In the genomic region with DNA sequence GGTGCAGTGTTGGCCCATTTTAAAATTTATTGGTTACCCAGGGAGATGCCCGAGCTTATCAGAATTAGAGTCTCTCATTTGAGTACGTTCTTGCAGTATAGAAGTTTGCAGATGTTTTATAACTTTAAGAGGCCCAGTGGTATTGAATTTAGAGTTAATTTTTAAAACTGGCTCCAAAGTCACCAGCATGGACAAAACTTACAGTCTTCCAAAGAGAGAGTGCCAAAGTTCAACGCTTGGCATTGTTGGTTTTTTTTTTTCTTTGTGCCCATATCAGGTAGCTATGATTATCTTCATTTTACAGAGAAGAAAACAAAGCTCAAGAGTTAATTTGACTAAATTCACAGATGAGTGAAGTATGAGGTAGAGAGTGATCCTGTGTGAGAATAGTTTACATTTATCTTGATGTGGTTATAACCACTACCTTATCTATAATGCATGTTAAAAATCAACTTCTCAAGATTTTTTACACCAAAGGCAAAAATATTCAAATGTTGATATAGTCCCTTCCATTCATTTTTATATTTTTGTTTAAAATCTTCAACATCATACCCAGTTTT, we compare ENCODE assay signal across 3 cellular contexts.
A peak's percentile ranks its signal among the peaks of the same experiment; 100 is the strongest.
TF ChIP-seq lines count a peak whose summit lies in the region.

No MANE protein-coding gene starts in this region.

TF ChIP-seq in liver, 16 proteins besides CTCF, POLR2A, EP300 and RAD21:
- TF ChIP-seq FOXA2 (IDR thresholded peaks at IDR 0.05) (no peak), RXRA (IDR thresholded peaks at IDR 0.05) (peak in 1 of 2 donors; percentile 12), HNF4A (conservative IDR thresholded peaks at IDR 0.05) (peak; percentile 23 to 60)

TF ChIP-seq in HepG2, 621 proteins besides CTCF, POLR2A, EP300 and RAD21:
- TF ChIP-seq ZNF605 (CRISPR knock-in tag; IDR thresholded peaks at IDR 0.05) (no peak), ZFP36L1 (CRISPR knock-in tag; IDR thresholded peaks at IDR 0.05) (no peak), SMC3 (IDR thresholded peaks at IDR 0.05; ENCODE audit: low read length) (no peak), ZNF362 (CRISPR knock-in tag; IDR thresholded peaks at IDR 0.05; ENCODE audit: borderline replicate concordance) (no peak), ZNF460 (CRISPR knock-in tag; IDR thresholded peaks at IDR 0.05; ENCODE audit: borderline replicate concordance) (no peak), CREBL2 (CRISPR knock-in tag; IDR thresholded peaks at IDR 0.05; ENCODE audit: borderline replicate concordance) (no peak), KAT8 (CRISPR knock-in tag; IDR thresholded peaks at IDR 0.05) (no peak), MBNL3 (CRISPR knock-in tag; conservative IDR thresholded peaks at IDR 0.05) (no peak), ZNF543 (CRISPR knock-in tag; IDR thresholded peaks at IDR 0.05) (no peak), ZBTB14 (CRISPR knock-in tag; IDR thresholded peaks at IDR 0.05) (no peak), IRF2 (CRISPR knock-in tag; IDR thresholded peaks at IDR 0.05) (no peak), ZMYM2 (CRISPR knock-in tag; IDR thresholded peaks at IDR 0.05) (no peak), DNMT1 (CRISPR knock-in tag; IDR thresholded peaks at IDR 0.05) (no peak), ZNF879 (CRISPR knock-in tag; IDR thresholded peaks at IDR 0.05) (no peak), MIER2 (CRISPR knock-in tag; IDR thresholded peaks at IDR 0.05) (no peak)
- TF ChIP-seq, protein P1, sequence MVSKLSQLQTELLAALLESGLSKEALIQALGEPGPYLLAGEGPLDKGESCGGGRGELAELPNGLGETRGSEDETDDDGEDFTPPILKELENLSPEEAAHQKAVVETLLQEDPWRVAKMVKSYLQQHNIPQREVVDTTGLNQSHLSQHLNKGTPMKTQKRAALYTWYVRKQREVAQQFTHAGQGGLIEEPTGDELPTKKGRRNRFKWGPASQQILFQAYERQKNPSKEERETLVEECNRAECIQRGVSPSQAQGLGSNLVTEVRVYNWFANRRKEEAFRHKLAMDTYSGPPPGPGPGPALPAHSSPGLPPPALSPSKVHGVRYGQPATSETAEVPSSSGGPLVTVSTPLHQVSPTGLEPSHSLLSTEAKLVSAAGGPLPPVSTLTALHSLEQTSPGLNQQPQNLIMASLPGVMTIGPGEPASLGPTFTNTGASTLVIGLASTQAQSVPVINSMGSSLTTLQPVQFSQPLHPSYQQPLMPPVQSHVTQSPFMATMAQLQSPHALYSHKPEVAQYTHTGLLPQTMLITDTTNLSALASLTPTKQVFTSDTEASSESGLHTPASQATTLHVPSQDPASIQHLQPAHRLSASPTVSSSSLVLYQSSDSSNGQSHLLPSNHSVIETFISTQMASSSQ (IDR thresholded peaks at IDR 0.05; ENCODE audit: low read depth), result no peak
- TF ChIP-seq, protein P1 (CRISPR knock-in tag; IDR thresholded peaks at IDR 0.05; ENCODE audit: borderline replicate concordance), result no peak
- TF ChIP-seq, protein P2, sequence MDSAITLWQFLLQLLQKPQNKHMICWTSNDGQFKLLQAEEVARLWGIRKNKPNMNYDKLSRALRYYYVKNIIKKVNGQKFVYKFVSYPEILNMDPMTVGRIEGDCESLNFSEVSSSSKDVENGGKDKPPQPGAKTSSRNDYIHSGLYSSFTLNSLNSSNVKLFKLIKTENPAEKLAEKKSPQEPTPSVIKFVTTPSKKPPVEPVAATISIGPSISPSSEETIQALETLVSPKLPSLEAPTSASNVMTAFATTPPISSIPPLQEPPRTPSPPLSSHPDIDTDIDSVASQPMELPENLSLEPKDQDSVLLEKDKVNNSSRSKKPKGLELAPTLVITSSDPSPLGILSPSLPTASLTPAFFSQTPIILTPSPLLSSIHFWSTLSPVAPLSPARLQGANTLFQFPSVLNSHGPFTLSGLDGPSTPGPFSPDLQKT (CRISPR knock-in tag; IDR thresholded peaks at IDR 0.05; ENCODE audit: borderline replicate concordance), result no peak
- TF ChIP-seq, protein P3, sequence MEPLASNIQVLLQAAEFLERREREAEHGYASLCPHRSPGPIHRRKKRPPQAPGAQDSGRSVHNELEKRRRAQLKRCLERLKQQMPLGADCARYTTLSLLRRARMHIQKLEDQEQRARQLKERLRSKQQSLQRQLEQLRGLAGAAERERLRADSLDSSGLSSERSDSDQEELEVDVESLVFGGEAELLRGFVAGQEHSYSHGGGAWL (CRISPR knock-in tag; IDR thresholded peaks at IDR 0.05), result no peak

TF ChIP-seq in GM23338, 12 proteins besides CTCF, POLR2A, EP300 and RAD21:
- TF ChIP-seq, protein P4, sequence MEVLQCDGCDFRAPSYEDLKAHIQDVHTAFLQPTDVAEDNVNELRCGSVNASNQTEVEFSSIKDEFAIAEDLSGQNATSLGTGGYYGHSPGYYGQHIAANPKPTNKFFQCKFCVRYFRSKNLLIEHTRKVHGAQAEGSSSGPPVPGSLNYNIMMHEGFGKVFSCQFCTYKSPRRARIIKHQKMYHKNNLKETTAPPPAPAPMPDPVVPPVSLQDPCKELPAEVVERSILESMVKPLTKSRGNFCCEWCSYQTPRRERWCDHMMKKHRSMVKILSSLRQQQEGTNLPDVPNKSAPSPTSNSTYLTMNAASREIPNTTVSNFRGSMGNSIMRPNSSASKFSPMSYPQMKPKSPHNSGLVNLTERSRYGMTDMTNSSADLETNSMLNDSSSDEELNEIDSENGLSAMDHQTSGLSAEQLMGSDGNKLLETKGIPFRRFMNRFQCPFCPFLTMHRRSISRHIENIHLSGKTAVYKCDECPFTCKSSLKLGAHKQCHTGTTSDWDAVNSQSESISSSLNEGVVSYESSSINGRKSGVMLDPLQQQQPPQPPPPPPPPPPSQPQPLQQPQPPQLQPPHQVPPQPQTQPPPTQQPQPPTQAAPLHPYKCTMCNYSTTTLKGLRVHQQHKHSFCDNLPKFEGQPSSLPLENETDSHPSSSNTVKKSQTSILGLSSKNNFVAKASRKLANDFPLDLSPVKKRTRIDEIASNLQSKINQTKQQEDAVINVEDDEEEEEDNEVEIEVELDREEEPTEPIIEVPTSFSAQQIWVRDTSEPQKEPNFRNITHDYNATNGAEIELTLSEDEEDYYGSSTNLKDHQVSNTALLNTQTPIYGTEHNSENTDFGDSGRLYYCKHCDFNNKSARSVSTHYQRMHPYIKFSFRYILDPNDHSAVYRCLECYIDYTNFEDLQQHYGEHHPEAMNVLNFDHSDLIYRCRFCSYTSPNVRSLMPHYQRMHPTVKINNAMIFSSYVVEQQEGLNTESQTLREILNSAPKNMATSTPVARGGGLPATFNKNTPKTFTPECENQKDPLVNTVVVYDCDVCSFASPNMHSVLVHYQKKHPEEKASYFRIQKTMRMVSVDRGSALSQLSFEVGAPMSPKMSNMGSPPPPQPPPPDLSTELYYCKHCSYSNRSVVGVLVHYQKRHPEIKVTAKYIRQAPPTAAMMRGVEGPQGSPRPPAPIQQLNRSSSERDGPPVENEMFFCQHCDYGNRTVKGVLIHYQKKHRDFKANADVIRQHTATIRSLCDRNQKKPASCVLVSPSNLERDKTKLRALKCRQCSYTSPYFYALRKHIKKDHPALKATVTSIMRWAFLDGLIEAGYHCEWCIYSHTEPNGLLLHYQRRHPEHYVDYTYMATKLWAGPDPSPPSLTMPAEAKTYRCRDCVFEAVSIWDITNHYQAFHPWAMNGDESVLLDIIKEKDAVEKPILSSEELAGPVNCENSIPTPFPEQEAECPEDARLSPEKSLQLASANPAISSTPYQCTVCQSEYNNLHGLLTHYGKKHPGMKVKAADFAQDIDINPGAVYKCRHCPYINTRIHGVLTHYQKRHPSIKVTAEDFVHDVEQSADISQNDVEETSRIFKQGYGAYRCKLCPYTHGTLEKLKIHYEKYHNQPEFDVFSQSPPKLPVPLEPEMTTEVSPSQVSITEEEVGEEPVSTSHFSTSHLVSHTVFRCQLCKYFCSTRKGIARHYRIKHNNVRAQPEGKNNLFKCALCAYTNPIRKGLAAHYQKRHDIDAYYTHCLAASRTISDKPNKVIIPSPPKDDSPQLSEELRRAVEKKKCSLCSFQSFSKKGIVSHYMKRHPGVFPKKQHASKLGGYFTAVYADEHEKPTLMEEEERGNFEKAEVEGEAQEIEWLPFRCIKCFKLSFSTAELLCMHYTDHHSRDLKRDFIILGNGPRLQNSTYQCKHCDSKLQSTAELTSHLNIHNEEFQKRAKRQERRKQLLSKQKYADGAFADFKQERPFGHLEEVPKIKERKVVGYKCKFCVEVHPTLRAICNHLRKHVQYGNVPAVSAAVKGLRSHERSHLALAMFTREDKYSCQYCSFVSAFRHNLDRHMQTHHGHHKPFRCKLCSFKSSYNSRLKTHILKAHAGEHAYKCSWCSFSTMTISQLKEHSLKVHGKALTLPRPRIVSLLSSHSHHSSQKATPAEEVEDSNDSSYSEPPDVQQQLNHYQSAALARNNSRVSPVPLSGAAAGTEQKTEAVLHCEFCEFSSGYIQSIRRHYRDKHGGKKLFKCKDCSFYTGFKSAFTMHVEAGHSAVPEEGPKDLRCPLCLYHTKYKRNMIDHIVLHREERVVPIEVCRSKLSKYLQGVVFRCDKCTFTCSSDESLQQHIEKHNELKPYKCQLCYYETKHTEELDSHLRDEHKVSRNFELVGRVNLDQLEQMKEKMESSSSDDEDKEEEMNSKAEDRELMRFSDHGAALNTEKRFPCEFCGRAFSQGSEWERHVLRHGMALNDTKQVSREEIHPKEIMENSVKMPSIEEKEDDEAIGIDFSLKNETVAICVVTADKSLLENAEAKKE (CRISPR knock-in tag; IDR thresholded peaks at IDR 0.05), result no peak
- no peak for TF ChIP-seq ZNF114 (CRISPR knock-in tag; IDR thresholded peaks at IDR 0.05)
- no peak for TF ChIP-seq ZNF331 (CRISPR knock-in tag; IDR thresholded peaks at IDR 0.05; ENCODE audit: low read depth)
- no peak for TF ChIP-seq CREB1 (CRISPR knock-in tag; IDR thresholded peaks at IDR 0.05; ENCODE audit: low read depth)
- no peak for TF ChIP-seq EZH2 (IDR thresholded peaks at IDR 0.05; ENCODE audit: low read depth, unreplicated experiment)
- no peak for TF ChIP-seq STAT1 (IDR thresholded peaks at IDR 0.05; ENCODE audit: unreplicated experiment)
- TF ChIP-seq EZH2phosphoT487 (IDR thresholded peaks at IDR 0.05; ENCODE audit: unreplicated experiment), result no peak
- TF ChIP-seq ETS1 (IDR thresholded peaks at IDR 0.05), result no peak
- no peak for TF ChIP-seq REST (IDR thresholded peaks at IDR 0.05; ENCODE audit: unreplicated experiment)
- no peak for TF ChIP-seq POLR2AphosphoS5 (IDR thresholded peaks at IDR 0.05; ENCODE audit: low read depth)
- no peak for TF ChIP-seq JUNB (IDR thresholded peaks at IDR 0.05; ENCODE audit: unreplicated experiment)
- TF ChIP-seq NANOG (IDR thresholded peaks at IDR 0.05; ENCODE audit: borderline replicate concordance), result no peak
